18 cellular contexts compared by ENCODE assay signal in the genomic region with DNA sequence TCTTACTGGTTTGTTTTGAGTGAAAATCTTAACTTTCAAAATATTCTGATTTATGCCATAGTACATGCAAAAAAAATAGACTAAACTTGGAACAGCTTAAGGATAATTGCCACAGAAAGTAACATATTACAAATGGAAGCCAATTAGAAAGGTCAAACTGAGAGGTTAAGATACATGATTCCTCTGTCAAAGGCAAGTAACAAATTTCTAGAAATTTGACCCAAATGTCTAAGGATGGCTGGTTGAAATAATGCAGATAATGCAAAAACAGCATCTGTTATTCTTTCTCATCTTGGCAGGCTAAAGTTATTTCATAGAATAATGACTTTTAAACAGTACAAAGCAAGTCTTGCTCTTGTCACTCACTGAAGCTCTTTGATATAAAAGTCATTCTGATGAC. TPM values are rescaled to one million over a fixed set of nuclear protein-coding genes. Genes with fewer than 3 reads are reported as not detected.
A peak's percentile ranks its signal among the peaks of the same experiment; 100 is the strongest.
DNase-seq lines count a peak whose midpoint lies in the region; ATAC-seq, FAIRE-seq and TF ChIP-seq lines count a peak whose summit lies in the region.
"Had no signal": no experiment of that assay in that cellular context is flagged by ENCODE, and none has a peak within 500 bp of the region (broad histone marks: within the 10 kb centered on the region; RNA-seq: fewer than 3 reads in every experiment).

No MANE protein-coding gene starts in this region.

- in situ Hi-C loops in IMR-90 (cut with MboI; ENCODE audit: low sequenced_read_pairs): no loop called here

- H3K27ac ChIP-seq in IMR-90 (ENCODE audit: insufficient read depth, low read length) (no peak overlapping the region), neural progenitor cell (no peak overlapping the region)

- H3K27me3 Mint-ChIP-seq in neural progenitor cell (ENCODE audit: insufficient read depth, low read depth): no peaks in the 10 kb centered on the region

- H4K20me1 ChIP-seq in IMR-90 (ENCODE audit: insufficient read depth, low read length) (peaks cover 50% of the 10 kb centered on the region; the same call in 1 of the 2 replicates), neural progenitor cell (ENCODE audit: low read depth) (no peaks in the 10 kb centered on the region)

- no peaks in the 10 kb centered on the region for H3K9me3 Mint-ChIP-seq in neural progenitor cell
- H3K9me3 Mint-ChIP-seq: CD4-positive, CD25-positive, alpha-beta regulatory T cell; CD8-positive, alpha-beta memory T cell had no signal

- H3K27me3 ChIP-seq in IMR-90 (ENCODE audit: control insufficient read depth, insufficient read depth, low read length) (no peaks in the 10 kb centered on the region), adipocyte (replicated peaks; ENCODE audit: control insufficient read depth, insufficient read depth, low read length) (no peaks in the 10 kb centered on the region), neural progenitor cell (peaks cover 50% of the 10 kb centered on the region)

- dilution Hi-C loops in IMR-90 (cut with HindIII; ENCODE audit: low sequenced_read_pairs, unreplicated experiment): no loop called here

- no peak for FAIRE-seq in D721Med (lab: Jason Lieb, UNC)
- FAIRE-seq: GM12891, GM19239, H54, HepG2 had no signal

- H3K4me1 Mint-ChIP-seq in neural progenitor cell: no peaks in the 10 kb centered on the region
- H3K4me1 Mint-ChIP-seq: CD4-positive, CD25-positive, alpha-beta regulatory T cell; CD8-positive, alpha-beta memory T cell had no signal

- POLR2A ChIA-PET in IMR-90 (lab: Charles Lee; ENCODE audit: unreplicated experiment): no interaction called here

- TF ChIP-seq POLR2A in IMR-90 (IDR thresholded peaks at IDR 0.05; ENCODE audit: low read depth, low read length): no peak

- H2BK120ac ChIP-seq in IMR-90 (ENCODE audit: low read depth, low read length): no peak overlapping the region

- no peak overlapping the region for H2BK15ac ChIP-seq in IMR-90 (ENCODE audit: low read depth, low read length)

- no peak overlapping the region for H2AFZ ChIP-seq in IMR-90 (replicated peaks; ENCODE audit: low read length, poor library complexity)
- H2AFZ ChIP-seq in neural progenitor cell (replicated peaks): no peak overlapping the region

- intact Hi-C loops in IMR-90 (cut with micrococcal nuclease): no loop called here

- H2BK20ac ChIP-seq in IMR-90 (ENCODE audit: low read depth, low read length): no peak overlapping the region

- TF ChIP-seq RAD21 in IMR-90 (IDR thresholded peaks at IDR 0.05; ENCODE audit: low read length): no peak

- no peak overlapping the region for H2AK5ac ChIP-seq in IMR-90 (ENCODE audit: low read depth, low read length)

- H3K4me3 ChIP-seq in IMR-90 (ENCODE audit: insufficient read depth, low read depth, low read length): no peak overlapping the region
- H3K4me3 ChIP-seq in adipocyte (ENCODE audit: low read length): no peak overlapping the region
- H3K4me3 ChIP-seq in fibroblast of the aortic adventitia (ENCODE audit: low read depth, low read length): no peak overlapping the region
- no peak overlapping the region for H3K4me3 ChIP-seq in neural progenitor cell

- H3F3A ChIP-seq in neural progenitor cell (ENCODE audit: low read depth): no peaks in the 10 kb centered on the region

- H3K4me1 ChIP-seq in IMR-90 (ENCODE audit: control insufficient read depth, insufficient read depth, low read length): peaks cover 10% of the 10 kb centered on the region
- H3K4me1 ChIP-seq in adipocyte (ENCODE audit: control insufficient read depth, insufficient read depth, low read length): peaks cover 6% of the 10 kb centered on the region
- no peaks in the 10 kb centered on the region for H3K4me1 ChIP-seq in neural progenitor cell
- H3K4me1 ChIP-seq: BE2C had no signal

- no peaks in the 10 kb centered on the region for H3K79me2 ChIP-seq in neural progenitor cell (ENCODE audit: low read depth)

- peaks cover 4% of the 10 kb centered on the region; the same call in 1 of the 2 replicates for H3K9me1 ChIP-seq in IMR-90 (ENCODE audit: insufficient read depth, low read length)

- BruUV-seq in IMR-90 (replicated peaks; lab: Mats Ljungman, UMichigan): no TSS peak

- peak overlapping the region; percentile 51 for H2BK5ac ChIP-seq in IMR-90 (ENCODE audit: low read depth, low read length, poor library complexity, severe bottlenecking)

- H3K9ac ChIP-seq in IMR-90 (ENCODE audit: low read depth, low read length) (no peak overlapping the region), adipocyte (ENCODE audit: low read length) (no peak overlapping the region), neural progenitor cell (no peak overlapping the region)

- DNase-seq in IMR-90 (no peak), adipocyte (ENCODE audit: low read depth) (peak; percentile 69), fibroblast of the aortic adventitia (ENCODE audit: low read depth) (peak; percentile 54), NCI-H446 treated with DMSO at 0.1 percent for 48 hours (lab: John Stamatoyannopoulos, UW) (no peak), neural progenitor cell (ENCODE audit: low spot score) (no peak), D721Med (ENCODE audit: insufficient read length, low spot score) (no peak)
- DNase-seq in activated CD4-positive, alpha-beta T cell treated with anti-CD3 and anti-CD28 coated beads, Interleukin-2, amount 50 U/mL, for 48 hours: no peak
- DNase-seq: ACHN; BE2C; C1 segment of cervical spinal cord; CD4-positive, CD25-positive, alpha-beta regulatory T cell; CD8-positive, alpha-beta memory T cell; COR-L47; HCEC 1CT had no signal

- no peak overlapping the region for H3K4me3 Mint-ChIP-seq in neural progenitor cell
- H3K4me3 Mint-ChIP-seq: CD4-positive, CD25-positive, alpha-beta regulatory T cell; CD8-positive, alpha-beta memory T cell had no signal

- no peak overlapping the region for H2AK9ac ChIP-seq in IMR-90 (replicated peaks; ENCODE audit: low read depth, low read length, poor library complexity)

- H3K4me2 ChIP-seq in IMR-90 (ENCODE audit: low read depth, low read length): peak overlapping the region; percentile 39
- H3K4me2 ChIP-seq in neural progenitor cell: no peak overlapping the region

- H3K36me3 Mint-ChIP-seq in neural progenitor cell: no peaks in the 10 kb centered on the region
- H3K36me3 Mint-ChIP-seq: CD4-positive, CD25-positive, alpha-beta regulatory T cell; CD8-positive, alpha-beta memory T cell had no signal

- ATAC-seq in IMR-90 (ENCODE audit: low read depth): no peak
- ATAC-seq: HepG2 had no signal

- no peak overlapping the region for H3K56ac ChIP-seq in IMR-90 (ENCODE audit: extremely low read depth, insufficient read depth, low read length)

- no peak overlapping the region for H4K91ac ChIP-seq in IMR-90 (ENCODE audit: insufficient read depth, low read depth, low read length)

- no peak overlapping the region for H3K4ac ChIP-seq in IMR-90 (ENCODE audit: low read depth, low read length)

- TF ChIP-seq CTCF in IMR-90 (conservative IDR thresholded peaks at IDR 0.05; ENCODE audit: low read depth, low read length): no peak
- TF ChIP-seq CTCF in fibroblast of the aortic adventitia (IDR thresholded peaks at IDR 0.05; ENCODE audit: insufficient read depth, low read length): no peak
- no peak for TF ChIP-seq CTCF in neural progenitor cell (IDR thresholded peaks at IDR 0.05)
- no peak for TF ChIP-seq CTCF in D721Med (IDR thresholded peaks at IDR 0.05; ENCODE audit: insufficient read depth, missing control alignments)

- H3K14ac ChIP-seq in IMR-90 (replicated peaks; ENCODE audit: low read depth, low read length): no peak overlapping the region

- no peak overlapping the region for H3K27ac Mint-ChIP-seq in neural progenitor cell
- H3K27ac Mint-ChIP-seq: CD4-positive, CD25-positive, alpha-beta regulatory T cell; CD8-positive, alpha-beta memory T cell had no signal

- H3K23ac ChIP-seq in IMR-90 (ENCODE audit: low read depth, low read length): peak overlapping the region; percentile 67; the same call in 1 of the 2 replicates

- H4K8ac ChIP-seq in IMR-90 (ENCODE audit: low read depth in 2 of 2, low read length in 2 of 2): no peak overlapping the region; a peak in 1 of 4 replicates

- no peak overlapping the region for H4K5ac ChIP-seq in IMR-90 (ENCODE audit: low read depth, low read length)

- no peaks in the 10 kb centered on the region for H3K9me3 ChIP-seq in IMR-90 (ENCODE audit: control insufficient read depth, insufficient read depth, low read length)
- H3K9me3 ChIP-seq in adipocyte (ENCODE audit: control insufficient read depth, low read length): no peaks in the 10 kb centered on the region
- no peaks in the 10 kb centered on the region for H3K9me3 ChIP-seq in neural progenitor cell (ENCODE audit: low read depth)
- H3K9me3 ChIP-seq: BE2C had no signal

- peaks cover 8% of the 10 kb centered on the region for H3K36me3 ChIP-seq in IMR-90 (ENCODE audit: control insufficient read depth, insufficient read depth, low read length)
- H3K36me3 ChIP-seq in adipocyte (ENCODE audit: control insufficient read depth, insufficient read depth, low read length, severe bottlenecking): no peaks in the 10 kb centered on the region
- H3K36me3 ChIP-seq in neural progenitor cell: no peaks in the 10 kb centered on the region
- H3K36me3 ChIP-seq: BE2C had no signal

- no peak overlapping the region for H3K18ac ChIP-seq in IMR-90 (ENCODE audit: low read depth, low read length)

- H3K79me1 ChIP-seq in IMR-90 (ENCODE audit: low read depth in 1 of 2, low read length in 2 of 2): peaks cover 0 to 6% of the 10 kb centered on the region in 2 experiments; a peak in 1 of 4 replicates

- CTCF ChIA-PET in IMR-90 (lab: Yijun Ruan, JAX): no interaction called here

TF ChIP-seq in IMR-90, 13 proteins besides CTCF, POLR2A, EP300 and RAD21 (continues in another document):
- TF ChIP-seq ELK1 (IDR thresholded peaks at IDR 0.05; ENCODE audit: borderline replicate concordance, low read depth, low read length): no peak

RNA-seq across cellular contexts. Expression of gene FGF5, which starts 10.5 kb away (rescaled TPM):
- total RNA-seq in IMR-90 (2012; rRNA removed) (18.6 and 35.8 TPM in 2 replicates), fibroblast of the aortic adventitia (ENCODE audit: low replicate concordance) (0.98 and 55.9 TPM in 2 replicates), neural progenitor cell (ENCODE audit: low replicate concordance) (not detected in 2 replicates)
- 42.1 and 77.7 TPM in 2 replicates for polyA plus RNA-seq in IMR-90 (2012; rRNA removed)
- 11.3 and 17.6 TPM in 2 replicates for polyA plus RNA-seq in IMR-90 (2012; cell fraction: cytosol; rRNA removed)
- 10.5 and 16.3 TPM in 2 replicates for polyA plus RNA-seq in IMR-90 (2012; cell fraction: nucleus; rRNA removed; ENCODE audit: low replicate concordance)
- total RNA-seq: CD4-positive, CD25-positive, alpha-beta regulatory T cell; CD8-positive, alpha-beta memory T cell; HepG2 had no signal
- polyA plus RNA-seq: CD4-positive, CD25-positive, alpha-beta regulatory T cell; CD8-positive, alpha-beta memory T cell; HepG2 had no signal

RNA-seq across cellular contexts. Expression of gene CFAP299, which starts 58.6 kb away (rescaled TPM):
- total RNA-seq in IMR-90 (2012; rRNA removed): 1.1 and 1.9 TPM in 2 replicates
- polyA plus RNA-seq in IMR-90 (2012; rRNA removed): 0.76 and 1.0 TPM in 2 replicates
- 0.04 and 0.22 TPM in 2 replicates for polyA plus RNA-seq in IMR-90 (2012; cell fraction: cytosol; rRNA removed)
- 0.61 and 3.8 TPM in 2 replicates for polyA plus RNA-seq in IMR-90 (2012; cell fraction: nucleus; rRNA removed; ENCODE audit: low replicate concordance)
- total RNA-seq in fibroblast of the aortic adventitia (ENCODE audit: low replicate concordance): 2.1 and 12.7 TPM in 2 replicates
- not detected in 2 replicates for total RNA-seq in neural progenitor cell (ENCODE audit: low replicate concordance)
- total RNA-seq: CD4-positive, CD25-positive, alpha-beta regulatory T cell; CD8-positive, alpha-beta memory T cell; HepG2 had no signal
- polyA plus RNA-seq: CD4-positive, CD25-positive, alpha-beta regulatory T cell; CD8-positive, alpha-beta memory T cell; HepG2 had no signal

Comparison
In these comparisons a context has a peak if more than half of its experiments do, and no peak if none do; other contexts are left out.
1. DNase-seq: peak in adipocyte (single experiment) and fibroblast of the aortic adventitia (single experiment); none in IMR-90 (single experiment), NCI-H446 treated with DMSO at 0.1 percent for 48 hours (single experiment), neural progenitor cell (single experiment), activated CD4-positive, alpha-beta T cell treated with anti-CD3 and anti-CD28 coated beads, Interleukin-2, amount 50 U/mL, for 48 hours (0 of 2) and D721Med (single experiment).